1 cellular context compared by ENCODE assay signal in genomic region chr16:2777231-2777902, GRCh38.
TF ChIP-seq lines count a peak whose summit lies in the region.

Gene ELOB, minus strand, starts transcription at chr16:2777280. Its CDS starts 41 bp downstream, at chr16:2777239.

TF ChIP-seq in HepG2, 621 proteins besides CTCF, POLR2A, EP300 and RAD21 (continued from another document and continues in another):
- TF ChIP-seq, protein P1, sequence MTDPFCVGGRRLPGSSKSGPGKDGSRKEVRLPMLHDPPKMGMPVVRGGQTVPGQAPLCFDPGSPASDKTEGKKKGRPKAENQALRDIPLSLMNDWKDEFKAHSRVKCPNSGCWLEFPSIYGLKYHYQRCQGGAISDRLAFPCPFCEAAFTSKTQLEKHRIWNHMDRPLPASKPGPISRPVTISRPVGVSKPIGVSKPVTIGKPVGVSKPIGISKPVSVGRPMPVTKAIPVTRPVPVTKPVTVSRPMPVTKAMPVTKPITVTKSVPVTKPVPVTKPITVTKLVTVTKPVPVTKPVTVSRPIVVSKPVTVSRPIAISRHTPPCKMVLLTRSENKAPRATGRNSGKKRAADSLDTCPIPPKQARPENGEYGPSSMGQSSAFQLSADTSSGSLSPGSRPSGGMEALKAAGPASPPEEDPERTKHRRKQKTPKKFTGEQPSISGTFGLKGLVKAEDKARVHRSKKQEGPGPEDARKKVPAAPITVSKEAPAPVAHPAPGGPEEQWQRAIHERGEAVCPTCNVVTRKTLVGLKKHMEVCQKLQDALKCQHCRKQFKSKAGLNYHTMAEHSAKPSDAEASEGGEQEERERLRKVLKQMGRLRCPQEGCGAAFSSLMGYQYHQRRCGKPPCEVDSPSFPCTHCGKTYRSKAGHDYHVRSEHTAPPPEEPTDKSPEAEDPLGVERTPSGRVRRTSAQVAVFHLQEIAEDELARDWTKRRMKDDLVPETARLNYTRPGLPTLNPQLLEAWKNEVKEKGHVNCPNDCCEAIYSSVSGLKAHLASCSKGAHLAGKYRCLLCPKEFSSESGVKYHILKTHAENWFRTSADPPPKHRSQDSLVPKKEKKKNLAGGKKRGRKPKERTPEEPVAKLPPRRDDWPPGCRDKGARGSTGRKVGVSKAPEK (CRISPR knock-in tag; IDR thresholded peaks at IDR 0.05; ENCODE audit: borderline replicate concordance), result no peak
- TF ChIP-seq POLR2G (IDR thresholded peaks at IDR 0.05; ENCODE audit: low read depth, low read length) (peak; percentile 66; the same call in 1 of the 2 replicates), HBP1 (CRISPR knock-in tag; IDR thresholded peaks at IDR 0.05; ENCODE audit: low read depth) (peak; percentile 62; the same call in 1 of the 2 replicates), MTF1 (CRISPR knock-in tag; IDR thresholded peaks at IDR 0.05) (no peak), SRY (CRISPR knock-in tag; IDR thresholded peaks at IDR 0.05) (peak; percentile 59), ZSCAN9 (CRISPR knock-in tag; IDR thresholded peaks at IDR 0.05; ENCODE audit: borderline replicate concordance) (0 out of 2 replicates have a peak, but pooled peaks have one; percentile 43), BRD4 (CRISPR knock-in tag; IDR thresholded peaks at IDR 0.05) (peak; percentile 94), ZNF782 (CRISPR knock-in tag; IDR thresholded peaks at IDR 0.05; ENCODE audit: borderline replicate concordance) (peak; percentile 61; the same call in 1 of the 2 replicates), POGZ (CRISPR knock-in tag; IDR thresholded peaks at IDR 0.05) (peak; percentile 29; the same call in 1 of the 2 replicates), MED1 (CRISPR knock-in tag; IDR thresholded peaks at IDR 0.05) (peak; percentile 41; the same call in 1 of the 2 replicates), HNRNPUL1 (IDR thresholded peaks at IDR 0.05; ENCODE audit: low read depth, low read length) (no peak), CREB3 (CRISPR knock-in tag; IDR thresholded peaks at IDR 0.05) (no peak), SMAD3 (CRISPR knock-in tag; IDR thresholded peaks at IDR 0.05) (no peak), ZNF446 (CRISPR knock-in tag; IDR thresholded peaks at IDR 0.05) (peak; percentile 64; the same call in 1 of the 2 replicates), HHEX (CRISPR knock-in tag; IDR thresholded peaks at IDR 0.05) (no peak), KLF13 (CRISPR knock-in tag; IDR thresholded peaks at IDR 0.05) (no peak), NFKB2 (CRISPR knock-in tag; IDR thresholded peaks at IDR 0.05; ENCODE audit: borderline replicate concordance) (peak; percentile 64; the same call in 1 of the 2 replicates), JUNB (CRISPR knock-in tag; IDR thresholded peaks at IDR 0.05; ENCODE audit: borderline replicate concordance) (no peak), SMAD1 (CRISPR knock-in tag; IDR thresholded peaks at IDR 0.05; ENCODE audit: borderline replicate concordance, low read depth) (0 out of 2 replicates have a peak, but pooled peaks have one; percentile 9), KDM2A (CRISPR knock-in tag; IDR thresholded peaks at IDR 0.05; ENCODE audit: borderline replicate concordance, low read depth) (peak; percentile 77), ZNF549 (CRISPR knock-in tag; IDR thresholded peaks at IDR 0.05) (no peak), ZSCAN20 (CRISPR knock-in tag; IDR thresholded peaks at IDR 0.05; ENCODE audit: borderline replicate concordance) (peak; percentile 64; the same call in 1 of the 2 replicates), MAX (IDR thresholded peaks at IDR 0.05) (peak; percentile 83), MXI1 (IDR thresholded peaks at IDR 0.05; ENCODE audit: borderline replicate concordance, low read depth, low read length) (peak; percentile 23; the same call in 1 of the 3 replicates), HNRNPL (IDR thresholded peaks at IDR 0.05; ENCODE audit: low read depth, low read length) (no peak), REST (IDR thresholded peaks at IDR 0.05; ENCODE audit: borderline replicate concordance in 1 of 2, low read depth in 1 of 2, low read length in 2 of 2) (peak in 1 of 2 experiments; percentile 47; a peak in 1 of 4 replicates), ZNF772 (CRISPR knock-in tag; IDR thresholded peaks at IDR 0.05) (peak; percentile 66; the same call in 1 of the 2 replicates), ZNF75D (CRISPR knock-in tag; IDR thresholded peaks at IDR 0.05; ENCODE audit: borderline replicate concordance) (no peak), ZFP37 (CRISPR knock-in tag; IDR thresholded peaks at IDR 0.05; ENCODE audit: borderline replicate concordance) (0 out of 2 replicates have a peak, but pooled peaks have one; percentile 62), HIVEP1 (CRISPR knock-in tag; IDR thresholded peaks at IDR 0.05) (peak; percentile 60; the same call in 1 of the 2 replicates), ZFP36L2 (CRISPR knock-in tag; IDR thresholded peaks at IDR 0.05) (0 out of 2 replicates have a peak, but pooled peaks have one; percentile 31), KAT7 (CRISPR knock-in tag; IDR thresholded peaks at IDR 0.05; ENCODE audit: borderline replicate concordance) (0 out of 2 replicates have a peak, but pooled peaks have one; percentile 49), ATRX (CRISPR knock-in tag; IDR thresholded peaks at IDR 0.05; ENCODE audit: borderline replicate concordance) (no peak), LBX2 (CRISPR knock-in tag; IDR thresholded peaks at IDR 0.05; ENCODE audit: borderline replicate concordance) (peak; percentile 38; the same call in 1 of the 2 replicates), PAX8 (CRISPR knock-in tag; IDR thresholded peaks at IDR 0.05; ENCODE audit: borderline replicate concordance) (peak; percentile 88; the same call in 1 of the 2 replicates), ZNF224 (CRISPR knock-in tag; IDR thresholded peaks at IDR 0.05) (0 out of 2 replicates have a peak, but pooled peaks have one; percentile 37), SP1 (IDR thresholded peaks at IDR 0.05) (no peak), SP1 (CRISPR knock-in tag; IDR thresholded peaks at IDR 0.05) (peak; percentile 61), DR1 (CRISPR knock-in tag; IDR thresholded peaks at IDR 0.05) (peak; percentile 79)
- TF ChIP-seq, protein P2, sequence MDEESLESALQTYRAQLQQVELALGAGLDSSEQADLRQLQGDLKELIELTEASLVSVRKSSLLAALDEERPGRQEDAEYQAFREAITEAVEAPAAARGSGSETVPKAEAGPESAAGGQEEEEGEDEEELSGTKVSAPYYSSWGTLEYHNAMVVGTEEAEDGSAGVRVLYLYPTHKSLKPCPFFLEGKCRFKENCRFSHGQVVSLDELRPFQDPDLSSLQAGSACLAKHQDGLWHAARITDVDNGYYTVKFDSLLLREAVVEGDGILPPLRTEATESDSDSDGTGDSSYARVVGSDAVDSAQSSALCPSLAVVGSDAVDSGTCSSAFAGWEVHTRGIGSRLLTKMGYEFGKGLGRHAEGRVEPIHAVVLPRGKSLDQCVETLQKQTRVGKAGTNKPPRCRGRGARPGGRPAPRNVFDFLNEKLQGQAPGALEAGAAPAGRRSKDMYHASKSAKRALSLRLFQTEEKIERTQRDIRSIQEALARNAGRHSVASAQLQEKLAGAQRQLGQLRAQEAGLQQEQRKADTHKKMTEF (CRISPR knock-in tag; IDR thresholded peaks at IDR 0.05), result peak; percentile 34; the same call in 1 of the 2 replicates
- TF ChIP-seq, protein P3, sequence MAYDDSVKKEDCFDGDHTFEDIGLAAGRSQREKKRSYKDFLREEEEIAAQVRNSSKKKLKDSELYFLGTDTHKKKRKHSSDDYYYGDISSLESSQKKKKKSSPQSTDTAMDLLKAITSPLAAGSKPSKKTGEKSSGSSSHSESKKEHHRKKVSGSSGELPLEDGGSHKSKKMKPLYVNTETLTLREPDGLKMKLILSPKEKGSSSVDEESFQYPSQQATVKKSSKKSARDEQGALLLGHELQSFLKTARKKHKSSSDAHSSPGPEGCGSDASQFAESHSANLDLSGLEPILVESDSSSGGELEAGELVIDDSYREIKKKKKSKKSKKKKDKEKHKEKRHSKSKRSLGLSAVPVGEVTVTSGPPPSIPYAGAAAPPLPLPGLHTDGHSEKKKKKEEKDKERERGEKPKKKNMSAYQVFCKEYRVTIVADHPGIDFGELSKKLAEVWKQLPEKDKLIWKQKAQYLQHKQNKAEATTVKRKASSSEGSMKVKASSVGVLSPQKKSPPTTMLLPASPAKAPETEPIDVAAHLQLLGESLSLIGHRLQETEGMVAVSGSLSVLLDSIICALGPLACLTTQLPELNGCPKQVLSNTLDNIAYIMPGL (CRISPR knock-in tag; IDR thresholded peaks at IDR 0.05; ENCODE audit: borderline replicate concordance in 1 of 2, low read depth in 1 of 2), result peak; percentile 66 to 86; a peak in 2 of 4 replicates
- TF ChIP-seq, protein P4, sequence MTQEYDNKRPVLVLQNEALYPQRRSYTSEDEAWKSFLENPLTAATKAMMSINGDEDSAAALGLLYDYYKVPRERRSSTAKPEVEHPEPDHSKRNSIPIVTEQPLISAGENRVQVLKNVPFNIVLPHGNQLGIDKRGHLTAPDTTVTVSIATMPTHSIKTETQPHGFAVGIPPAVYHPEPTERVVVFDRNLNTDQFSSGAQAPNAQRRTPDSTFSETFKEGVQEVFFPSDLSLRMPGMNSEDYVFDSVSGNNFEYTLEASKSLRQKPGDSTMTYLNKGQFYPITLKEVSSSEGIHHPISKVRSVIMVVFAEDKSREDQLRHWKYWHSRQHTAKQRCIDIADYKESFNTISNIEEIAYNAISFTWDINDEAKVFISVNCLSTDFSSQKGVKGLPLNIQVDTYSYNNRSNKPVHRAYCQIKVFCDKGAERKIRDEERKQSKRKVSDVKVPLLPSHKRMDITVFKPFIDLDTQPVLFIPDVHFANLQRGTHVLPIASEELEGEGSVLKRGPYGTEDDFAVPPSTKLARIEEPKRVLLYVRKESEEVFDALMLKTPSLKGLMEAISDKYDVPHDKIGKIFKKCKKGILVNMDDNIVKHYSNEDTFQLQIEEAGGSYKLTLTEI (CRISPR knock-in tag; conservative IDR thresholded peaks at IDR 0.05), result no peak
- TF ChIP-seq, protein P5, sequence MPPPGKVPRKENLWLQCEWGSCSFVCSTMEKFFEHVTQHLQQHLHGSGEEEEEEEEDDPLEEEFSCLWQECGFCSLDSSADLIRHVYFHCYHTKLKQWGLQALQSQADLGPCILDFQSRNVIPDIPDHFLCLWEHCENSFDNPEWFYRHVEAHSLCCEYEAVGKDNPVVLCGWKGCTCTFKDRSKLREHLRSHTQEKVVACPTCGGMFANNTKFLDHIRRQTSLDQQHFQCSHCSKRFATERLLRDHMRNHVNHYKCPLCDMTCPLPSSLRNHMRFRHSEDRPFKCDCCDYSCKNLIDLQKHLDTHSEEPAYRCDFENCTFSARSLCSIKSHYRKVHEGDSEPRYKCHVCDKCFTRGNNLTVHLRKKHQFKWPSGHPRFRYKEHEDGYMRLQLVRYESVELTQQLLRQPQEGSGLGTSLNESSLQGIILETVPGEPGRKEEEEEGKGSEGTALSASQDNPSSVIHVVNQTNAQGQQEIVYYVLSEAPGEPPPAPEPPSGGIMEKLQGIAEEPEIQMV (CRISPR knock-in tag; IDR thresholded peaks at IDR 0.05; ENCODE audit: low read depth), result 0 out of 2 replicates have a peak, but pooled peaks have one; percentile 15
- TF ChIP-seq, protein P6, sequence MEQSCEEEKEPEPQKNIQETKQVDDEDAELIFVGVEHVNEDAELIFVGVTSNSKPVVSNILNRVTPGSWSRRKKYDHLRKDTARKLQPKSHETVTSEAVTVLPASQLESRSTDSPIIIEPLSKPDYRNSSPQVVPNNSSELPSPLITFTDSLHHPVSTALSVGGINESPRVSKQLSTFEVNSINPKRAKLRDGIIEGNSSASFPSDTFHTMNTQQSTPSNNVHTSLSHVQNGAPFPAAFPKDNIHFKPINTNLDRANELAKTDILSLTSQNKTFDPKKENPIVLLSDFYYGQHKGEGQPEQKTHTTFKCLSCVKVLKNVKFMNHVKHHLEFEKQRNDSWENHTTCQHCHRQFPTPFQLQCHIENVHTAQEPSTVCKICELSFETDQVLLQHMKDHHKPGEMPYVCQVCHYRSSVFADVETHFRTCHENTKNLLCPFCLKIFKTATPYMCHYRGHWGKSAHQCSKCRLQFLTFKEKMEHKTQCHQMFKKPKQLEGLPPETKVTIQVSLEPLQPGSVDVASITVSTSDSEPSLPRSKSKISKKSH (CRISPR knock-in tag; IDR thresholded peaks at IDR 0.05; ENCODE audit: borderline replicate concordance), result peak; percentile 64; the same call in 1 of the 2 replicates
